In genomic region chr19:5138606-5139594, GRCh38 we compare ENCODE assay signal across 9 cellular contexts.
A peak's percentile ranks its signal among the peaks of the same experiment; 100 is the strongest.
DNase-seq lines count a peak whose midpoint lies in the region; ATAC-seq and TF ChIP-seq lines count a peak whose summit lies in the region.
"Had no signal": no experiment of that assay in that cellular context is flagged by ENCODE, and none has a peak within 500 bp of the region (broad histone marks: within the 10 kb centered on the region; RNA-seq: fewer than 3 reads in every experiment).

No MANE protein-coding gene starts in this region.

- H3K36me3 ChIP-seq in BE2C (peaks cover 51% of the 10 kb centered on the region), Panc1 (ENCODE audit: control insufficient read depth, insufficient read depth, low read length) (no peaks in the 10 kb centered on the region), SK-N-SH (replicated peaks in 1 of 2; ENCODE audit: control insufficient read depth in 1 of 2, insufficient read depth in 2 of 2, low read length in 1 of 2) (peaks cover 6 to 56% of the 10 kb centered on the region in 2 experiments)

- POLR2A ChIA-PET in Panc1 (lab: Charles Lee): no interaction called here
- POLR2A ChIA-PET in SK-N-SH (lab: Yijun Ruan, JAX): no interaction called here

- WGBS in right cardiac atrium: 65% methylated on average over 30 of the region's 30 CpGs
- WGBS in SK-N-SH (ENCODE audit: low lambda C conversion rate): 93% methylated on average over 24 of the region's 30 CpGs

- peak; percentile 62; the same call in 1 of the 2 replicates for ATAC-seq in Panc1
- ATAC-seq in right cardiac atrium: peak; percentile 9 to 68

- H3K9ac ChIP-seq in SK-N-SH: no peak overlapping the region

- H3K9me2 ChIP-seq in SK-N-SH: no peaks in the 10 kb centered on the region

- DNase-seq in BE2C (peak; percentile 20), GM20000 (ENCODE audit: low spot score) (peak; percentile 88), Panc1 (ENCODE audit: low read depth, low spot score) (no peak), right cardiac atrium (peak; percentile 59 to 86 (median 84)), NCI-H1105 (lab: John Stamatoyannopoulos, UW) (no peak), SK-N-SH (no peak)
- DNase-seq in activated T-helper 9 cell treated with anti-CD3 and anti-CD28 coated beads, Interleukin-2, amount 50 U/mL, for 16 hours (ENCODE audit: low read depth): peak; percentile 39
- peak; percentile 77 to 80 for DNase-seq in stimulated activated CD8-positive, alpha-beta memory T cell treated with anti-CD3 and anti-CD28 coated beads, Interleukin-2, amount 100 ng/mL, for 48 hours (ENCODE audit: low read depth in 2 of 2)

- intact Hi-C loops in Panc1 (cut with micrococcal nuclease; ENCODE audit: unreplicated experiment): no loop called here
- intact Hi-C loops in right cardiac atrium (cut with DNase I): loop anchor here in 1 of 4 donors (10.0 kb wide), 1 partner anchor 84 kb away; no protein-coding TSS in a partner anchor

- no peaks in the 10 kb centered on the region for H4K20me1 ChIP-seq in SK-N-SH (ENCODE audit: insufficient read depth)

- TF ChIP-seq CTCF in BE2C (IDR thresholded peaks at IDR 0.05; ENCODE audit: low read depth, low read length) (no peak), GM20000 (IDR thresholded peaks at IDR 0.05; ENCODE audit: extremely low read depth, missing control alignments) (no peak), Panc1 (IDR thresholded peaks at IDR 0.05) (no peak), SK-N-SH (IDR thresholded peaks at IDR 0.05) (no peak)

- H3K4me1 ChIP-seq in BE2C (peaks cover 39% of the 10 kb centered on the region), Panc1 (ENCODE audit: control insufficient read depth, insufficient read depth, low read length) (no peaks in the 10 kb centered on the region), right cardiac atrium (ENCODE audit: control insufficient read depth, insufficient read depth, low read length) (no peaks in the 10 kb centered on the region), SK-N-SH (ENCODE audit: control insufficient read depth in 1 of 2, insufficient read depth in 2 of 2, low read depth in 1 of 2, low read length in 1 of 2) (peaks cover 0 to 13% of the 10 kb centered on the region in 2 experiments; a peak in 1 of 4 replicates)

- no peak overlapping the region for H3K4me2 ChIP-seq in SK-N-SH

- no peak for TF ChIP-seq RAD21 in SK-N-SH (IDR thresholded peaks at IDR 0.05; ENCODE audit: low read length)

- H3K9me3 ChIP-seq in BE2C (no peaks in the 10 kb centered on the region; the same call in 1 of the 2 replicates), Panc1 (ENCODE audit: control insufficient read depth, insufficient read depth, low read depth, low read length) (no peaks in the 10 kb centered on the region), right cardiac atrium (ENCODE audit: control insufficient read depth, low read length) (no peaks in the 10 kb centered on the region), SK-N-SH (no peaks in the 10 kb centered on the region)

- H3K27me3 ChIP-seq in BE2C (no peaks in the 10 kb centered on the region), Panc1 (ENCODE audit: control insufficient read depth, insufficient read depth, low read length) (no peaks in the 10 kb centered on the region), right cardiac atrium (ENCODE audit: control insufficient read depth, insufficient read depth) (no peaks in the 10 kb centered on the region), SK-N-SH (ENCODE audit: insufficient read depth) (no peaks in the 10 kb centered on the region)

- CTCF ChIA-PET in Panc1 (lab: Charles Lee) (no interaction called here), SK-N-SH (lab: Yijun Ruan, JAX) (interaction anchor here (0.8 to 1.6 kb wide), 14 partner anchors 9 to 101 kb away, joined by 3 to 9 read pairs (median 4); no protein-coding TSS in a partner anchor)

- TF ChIP-seq EP300 in SK-N-SH (IDR thresholded peaks at IDR 0.05; ENCODE audit: borderline replicate concordance in 1 of 2, low read depth in 1 of 2, low read length in 1 of 2): no peak

- H3K27ac ChIP-seq in Panc1 (ENCODE audit: low read length) (no peak overlapping the region), right cardiac atrium (ENCODE audit: low read length) (no peak overlapping the region), SK-N-SH (ENCODE audit: low read depth in 2 of 2, low read length in 1 of 2) (no peak overlapping the region)
- H3K27ac ChIP-seq: epithelial cell of prostate had no signal

- H3K79me2 ChIP-seq in SK-N-SH (ENCODE audit: insufficient read depth): no peaks in the 10 kb centered on the region

- H2AFZ ChIP-seq in SK-N-SH (ENCODE audit: low read depth): no peak overlapping the region

- H3K4me3 ChIP-seq in BE2C (ENCODE audit: low read depth, low read length) (no peak overlapping the region), Panc1 (ENCODE audit: low read depth in 2 of 2, low read length in 2 of 2) (no peak overlapping the region), right cardiac atrium (ENCODE audit: low read length) (no peak overlapping the region), SK-N-SH (ENCODE audit: low read depth in 2 of 2, low read length in 1 of 2) (no peak overlapping the region)

- in situ Hi-C loops in Panc1 (cut with HindIII; ENCODE audit: low pct_unique_long_range_greater_than_20kb, low sequenced_read_pairs): no loop called here

- H3F3A ChIP-seq in SK-N-SH (replicated peaks; ENCODE audit: insufficient read depth): no peaks in the 10 kb centered on the region

- TSS peak; percentile 73 for BruUV-seq in Panc1 (replicated peaks; lab: Mats Ljungman, UMichigan)

TF ChIP-seq in SK-N-SH, 30 proteins besides CTCF, POLR2A, EP300 and RAD21 (continues in another document):
- no peak for TF ChIP-seq ZBTB33 (IDR thresholded peaks at IDR 0.05; ENCODE audit: borderline replicate concordance, low read depth)
- TF ChIP-seq MXI1 (IDR thresholded peaks at IDR 0.05; ENCODE audit: low read depth, low read length): no peak
- no peak for TF ChIP-seq TCF12 (IDR thresholded peaks at IDR 0.05)
- no peak for TF ChIP-seq MAX (IDR thresholded peaks at IDR 0.05; ENCODE audit: low read depth)
- TF ChIP-seq RCOR1 (IDR thresholded peaks at IDR 0.05; ENCODE audit: low read length): no peak
- TF ChIP-seq PBX3 (IDR thresholded peaks at IDR 0.05): no peak
- no peak for TF ChIP-seq SMC3 (IDR thresholded peaks at IDR 0.05; ENCODE audit: low read depth, low read length)
- TF ChIP-seq GABPA (IDR thresholded peaks at IDR 0.05; ENCODE audit: low read depth): no peak
- TF ChIP-seq REST (IDR thresholded peaks at IDR 0.05; ENCODE audit: low read depth, low read length): no peak
- no peak for TF ChIP-seq RXRA (IDR thresholded peaks at IDR 0.05; ENCODE audit: borderline replicate concordance, low read depth)
- TF ChIP-seq FOXM1 (IDR thresholded peaks at IDR 0.05; ENCODE audit: low read depth): no peak
- no peak for TF ChIP-seq NRF1 (IDR thresholded peaks at IDR 0.05; ENCODE audit: low read depth, low read length)
- no peak for TF ChIP-seq MEF2A (IDR thresholded peaks at IDR 0.05; ENCODE audit: borderline replicate concordance, low read depth)

Comparison
In these comparisons a context has a peak if more than half of its experiments do, and no peak if none do; other contexts are left out.
1. DNase-seq: peak in BE2C (single experiment), GM20000 (single experiment), activated T-helper 9 cell treated with anti-CD3 and anti-CD28 coated beads, Interleukin-2, amount 50 U/mL, for 16 hours (single experiment), right cardiac atrium (3 of 3) and stimulated activated CD8-positive, alpha-beta memory T cell treated with anti-CD3 and anti-CD28 coated beads, Interleukin-2, amount 100 ng/mL, for 48 hours (2 of 2); none in Panc1 (single experiment), NCI-H1105 (single experiment) and SK-N-SH (single experiment).